24 cellular contexts compared by ENCODE assay signal in genomic region chr1:175536921-175537320, GRCh38.
"Had no signal": no experiment of that assay in that cellular context is flagged by ENCODE, and none has a peak within 500 bp of the region (broad histone marks: within the 10 kb centered on the region; RNA-seq: fewer than 3 reads in every experiment).

No MANE protein-coding gene starts in this region.

- H3K9me3 Mint-ChIP-seq: memory B cell; mesothelial cell of epicardium; naive B cell; natural killer cell treated with Interleukin-12 subunit alpha and Interleukin-12 subunit beta and Interleukin-15 and Interleukin-18, amount 100 ng/mL, for 72 hours; neural crest cell; stimulated activated naive CD8-positive, alpha-beta T cell treated with anti-CD3 and anti-CD28 coated beads, Interleukin-15, Interleukin-2, amounts not matched to agents 100 ng/mL and 50 ng/mL, for 24 hours had no signal

- H3K9ac ChIP-seq: parathyroid adenoma had no signal

- H3K4me3 Mint-ChIP-seq: memory B cell; mesothelial cell of epicardium; naive B cell; natural killer cell treated with Interleukin-12 subunit alpha and Interleukin-12 subunit beta and Interleukin-15 and Interleukin-18, amount 100 ng/mL, for 72 hours; neural crest cell; stimulated activated naive B cell treated with anti-CD40 and anti-IgM and Interleukin-4, amounts not matched to agents 10 μg/mL and 1 μg/mL and 100 μg/mL, for 72 hours; stimulated activated naive CD8-positive, alpha-beta T cell treated with anti-CD3 and anti-CD28 coated beads, Interleukin-15, Interleukin-2, amounts not matched to agents 100 ng/mL and 50 ng/mL, for 24 hours had no signal

- H3K4me1 Mint-ChIP-seq: mesothelial cell of epicardium; neural crest cell; stimulated activated naive B cell treated with anti-CD40 and anti-IgM and Interleukin-4, amounts not matched to agents 10 μg/mL and 1 μg/mL and 100 μg/mL, for 72 hours had no signal

- H3K36me3 Mint-ChIP-seq: mesothelial cell of epicardium; naive B cell; natural killer cell treated with Interleukin-12 subunit alpha and Interleukin-12 subunit beta and Interleukin-15 and Interleukin-18, amount 100 ng/mL, for 72 hours; stimulated activated naive B cell treated with anti-CD40 and anti-IgM and Interleukin-4, amounts not matched to agents 10 μg/mL and 1 μg/mL and 100 μg/mL, for 72 hours had no signal

- FAIRE-seq: small intestine had no signal

- DNase-seq: effector CD4-positive, alpha-beta T cell; gastrocnemius medialis; head of caudate nucleus; mucosa of descending colon; naive B cell; small intestine; stimulated activated CD4-positive, alpha-beta T cell treated with anti-CD3 and anti-CD28 coated beads, Interleukin-15, amount 100 ng/mL, for 24 hours; stimulated activated CD4-positive, alpha-beta T cell treated with anti-CD3 and anti-CD28 coated beads, Interleukin-2, amount 100 ng/mL, for 48 hours; stimulated activated naive B cell treated with anti-CD40 and anti-IgM and Interleukin-4, amounts not matched to agents 10 μg/mL and 1 μg/mL and 100 μg/mL, for 72 hours; transverse colon; upper lobe of right lung; uterus had no signal

- H2AFZ ChIP-seq: parathyroid adenoma had no signal

- H3K9me3 ChIP-seq: gastrocnemius medialis, mucosa of descending colon, right lobe of liver, thoracic aorta, transverse colon, upper lobe of right lung, uterus had no signal

- H3K27ac Mint-ChIP-seq: memory B cell; mesothelial cell of epicardium; naive B cell; natural killer cell treated with Interleukin-12 subunit alpha and Interleukin-12 subunit beta and Interleukin-15 and Interleukin-18, amount 100 ng/mL, for 72 hours; progenitor cell of endocrine pancreas; stimulated activated naive B cell treated with anti-CD40 and anti-IgM and Interleukin-4, amounts not matched to agents 10 μg/mL and 1 μg/mL and 100 μg/mL, for 72 hours; stimulated activated naive CD8-positive, alpha-beta T cell treated with anti-CD3 and anti-CD28 coated beads, Interleukin-15, Interleukin-2, amounts not matched to agents 100 ng/mL and 50 ng/mL, for 24 hours had no signal

- H3K27me3 ChIP-seq: gastrocnemius medialis, right lobe of liver, transverse colon, upper lobe of right lung, uterus had no signal

- H3K27ac ChIP-seq: dorsolateral prefrontal cortex, epithelial cell of prostate, gastrocnemius medialis, parathyroid adenoma, right lobe of liver, thoracic aorta, transverse colon, upper lobe of right lung, uterus had no signal

- H3K4me1 ChIP-seq: gastrocnemius medialis, parathyroid adenoma, transverse colon, uterus had no signal

- ATAC-seq: gastrocnemius medialis; natural killer cell treated with Interleukin-12 subunit alpha and Interleukin-12 subunit beta and Interleukin-15 and Interleukin-18, amount 100 ng/mL, for 72 hours; stimulated activated naive B cell treated with anti-CD40 and anti-IgM and Interleukin-4, amounts not matched to agents 10 μg/mL and 1 μg/mL and 100 μg/mL, for 72 hours had no signal

- H3K4me3 ChIP-seq: dorsolateral prefrontal cortex, gastrocnemius medialis, lung, mucosa of descending colon, right lobe of liver, thoracic aorta, transverse colon, upper lobe of right lung, uterus had no signal

- H3K36me3 ChIP-seq: gastrocnemius medialis, right lobe of liver, thoracic aorta, transverse colon, upper lobe of right lung, uterus had no signal

- H3K79me2 ChIP-seq: parathyroid adenoma had no signal

- H3K27me3 Mint-ChIP-seq: memory B cell; natural killer cell treated with Interleukin-12 subunit alpha and Interleukin-12 subunit beta and Interleukin-15 and Interleukin-18, amount 100 ng/mL, for 72 hours; stimulated activated naive B cell treated with anti-CD40 and anti-IgM and Interleukin-4, amounts not matched to agents 10 μg/mL and 1 μg/mL and 100 μg/mL, for 72 hours had no signal
